In genomic region chr4:160848901-160849735, GRCh38 we compare ENCODE assay signal across 12 cellular contexts.
DNase-seq lines count a peak whose midpoint lies in the region; FAIRE-seq and TF ChIP-seq lines count a peak whose summit lies in the region.
"Had no signal": no experiment of that assay in that cellular context is flagged by ENCODE, and none has a peak within 500 bp of the region (broad histone marks: within the 10 kb centered on the region; RNA-seq: fewer than 3 reads in every experiment).

No MANE protein-coding gene starts in this region.

- DNase-seq in DMS53 treated with DMSO at 0.1 percent for 48 hours (lab: John Stamatoyannopoulos, UW; ENCODE audit: unreplicated experiment), result peak; percentile 27
- DNase-seq in NCI-H460 (ENCODE audit: extremely low read depth, low read depth), result peak; percentile 21
- no peak for DNase-seq in H1 (ENCODE audit: low read depth in 1 of 2, low spot score in 2 of 2)
- DNase-seq in osteocyte (ENCODE audit: extremely low spot score, unreplicated experiment), result no peak
- DNase-seq in NCI-H2081 (lab: John Stamatoyannopoulos, UW), result no peak
- no peak for DNase-seq in suprapubic skin (ENCODE audit: low spot score in 2 of 2)
- DNase-seq in activated CD8-positive, alpha-beta memory T cell treated with anti-CD3 and anti-CD28 coated beads for 24 hours, result no peak
- DNase-seq in head of caudate nucleus, result no peak
- DNase-seq: colonic mucosa, foreskin fibroblast, immature natural killer cell had no signal

- no peak overlapping the region for H3K4me3 ChIP-seq in H1 (ENCODE audit: extremely low read depth in 1 of 4, insufficient read depth in 2 of 4, low read depth in 3 of 4, low read length in 4 of 4)
- H3K4me3 ChIP-seq in suprapubic skin, result no peak overlapping the region
- H3K4me3 ChIP-seq: colonic mucosa had no signal

- no peak overlapping the region for H2BK5ac ChIP-seq in H1 (ENCODE audit: low read depth, low read length)

- H4K91ac ChIP-seq in H1 (replicated peaks; ENCODE audit: insufficient read length, low read length), result no peak overlapping the region

- H2AK5ac ChIP-seq in H1 (ENCODE audit: low read depth, low read length), result no peak overlapping the region

- H3K4me3 Mint-ChIP-seq in osteocyte (ENCODE audit: unreplicated experiment), result peak overlapping the region; percentile 54
- H3K4me3 Mint-ChIP-seq: activated naive CD4-positive, alpha-beta T cell treated with anti-CD3 and anti-CD28 coated beads, Interleukin-2, amount 50 U/mL, for 24 hours; immature natural killer cell had no signal

- H3K79me1 ChIP-seq in H1 (ENCODE audit: low read depth, low read length), result no peaks in the 10 kb centered on the region

- no peaks in the 10 kb centered on the region for H3K36me3 Mint-ChIP-seq in osteocyte (ENCODE audit: unreplicated experiment)
- H3K36me3 Mint-ChIP-seq: activated naive CD4-positive, alpha-beta T cell treated with anti-CD3 and anti-CD28 coated beads, Interleukin-2, amount 50 U/mL, for 24 hours; immature natural killer cell had no signal

- H2BK120ac ChIP-seq in H1 (replicated peaks; ENCODE audit: low read depth, low read length), result no peak overlapping the region

- H3K27ac Mint-ChIP-seq in osteocyte (ENCODE audit: unreplicated experiment), result peak overlapping the region; percentile 72
- H3K27ac Mint-ChIP-seq: activated naive CD4-positive, alpha-beta T cell treated with anti-CD3 and anti-CD28 coated beads, Interleukin-2, amount 50 U/mL, for 24 hours; immature natural killer cell had no signal

- no peak overlapping the region for H4K8ac ChIP-seq in H1 (ENCODE audit: extremely low read depth, insufficient read depth, low read length)

- 92% methylated on average over 8 of the region's 8 CpGs; no CpG with 5 or more reads in 1 of the 2 experiments for WGBS in H1 (ENCODE audit: extremely low coverage in 1 of 2, insufficient coverage in 1 of 2, insufficient read length in 1 of 2, insufficient replicate concordance in 2 of 2, low coverage in 1 of 2, low lambda C conversion rate in 2 of 2, missing lambda C conversion rate in 1 of 2), 2 experiments
- WGBS in suprapubic skin, result 75% methylated on average over 8 of the region's 8 CpGs

- TF ChIP-seq EP300 in H1 (IDR thresholded peaks at IDR 0.05; ENCODE audit: borderline replicate concordance in 1 of 2, low read depth in 2 of 2, low read length in 2 of 2) (no peak), suprapubic skin (IDR thresholded peaks at IDR 0.05) (no peak)

- H3K9me3 ChIP-seq in H1 (ENCODE audit: insufficient read depth in 2 of 2, low read depth in 1 of 2, low read length in 1 of 2), result no peaks in the 10 kb centered on the region
- H3K9me3 ChIP-seq in suprapubic skin, result no peaks in the 10 kb centered on the region
- H3K9me3 ChIP-seq: colonic mucosa had no signal

- TF ChIP-seq POLR2A in H1 (IDR thresholded peaks at IDR 0.05; ENCODE audit: control extremely low read depth in 1 of 2, low read depth in 2 of 2, low read length in 2 of 2) (no peak), suprapubic skin (IDR thresholded peaks at IDR 0.05) (no peak)

- H3K4me1 Mint-ChIP-seq in osteocyte (ENCODE audit: unreplicated experiment), result peaks cover 19% of the 10 kb centered on the region
- H3K4me1 Mint-ChIP-seq: activated naive CD4-positive, alpha-beta T cell treated with anti-CD3 and anti-CD28 coated beads, Interleukin-2, amount 50 U/mL, for 24 hours; immature natural killer cell had no signal

- no peak overlapping the region for H2BK12ac ChIP-seq in H1 (ENCODE audit: low read depth, low read length)

- H4K20me1 ChIP-seq in H1 (replicated peaks in 1 of 2; ENCODE audit: control insufficient read depth in 1 of 2, insufficient read depth in 2 of 2, low read length in 2 of 2), result no peaks in the 10 kb centered on the region

- H3K4me2 ChIP-seq in H1 (ENCODE audit: insufficient read depth in 1 of 2, low read depth in 2 of 2, low read length in 2 of 2), result no peak overlapping the region

- H3K14ac ChIP-seq in H1 (ENCODE audit: insufficient read length), result no peak overlapping the region

- H3K36me3 ChIP-seq in H1 (ENCODE audit: control insufficient read depth in 2 of 4, insufficient read depth in 4 of 4, low read length in 3 of 4) (no peaks in the 10 kb centered on the region), suprapubic skin (no peaks in the 10 kb centered on the region)
- H3K36me3 ChIP-seq: colonic mucosa had no signal

- peak overlapping the region; percentile 40; the same call in 1 of the 2 replicates for H2AFZ ChIP-seq in H1 (ENCODE audit: low read length)

- H3K79me2 ChIP-seq in H1 (ENCODE audit: control insufficient read depth in 1 of 2, insufficient read depth in 2 of 2, low read length in 2 of 2), result no peaks in the 10 kb centered on the region

- no peak overlapping the region for H3K18ac ChIP-seq in H1 (ENCODE audit: extremely low read depth, low read length)

- intact Hi-C loops in head of caudate nucleus (cut with DNase I), result no loop called here

- no peak for FAIRE-seq in H1 (lab: Jason Lieb, UNC)

- no peak overlapping the region for H3K23ac ChIP-seq in H1 (ENCODE audit: insufficient read length)

- no peak for TF ChIP-seq RAD21 in H1 (IDR thresholded peaks at IDR 0.05 in 1 of 2, conservative IDR thresholded peaks at IDR 0.05 in 1 of 2; ENCODE audit: low read depth in 2 of 2, low read length in 2 of 2)

- H3K27ac ChIP-seq in H1 (ENCODE audit: low read depth, low read length), result no peak overlapping the region
- H3K27ac ChIP-seq in suprapubic skin, result no peak overlapping the region
- H3K27ac ChIP-seq: colonic mucosa had no signal

- no peaks in the 10 kb centered on the region for H3K9me3 Mint-ChIP-seq in osteocyte (ENCODE audit: unreplicated experiment)

- no peak overlapping the region for H2BK15ac ChIP-seq in H1 (ENCODE audit: low read length)

- H3K4ac ChIP-seq in H1 (replicated peaks; ENCODE audit: insufficient read length, low read depth, low read length), result no peak overlapping the region

- H3K27me3 ChIP-seq in H1 (replicated peaks in 1 of 4; ENCODE audit: control insufficient read depth in 3 of 4, extremely low read depth in 1 of 4, insufficient read depth in 3 of 4, low read length in 3 of 4), result no peaks in the 10 kb centered on the region
- H3K27me3 ChIP-seq in suprapubic skin, result no peaks in the 10 kb centered on the region
- H3K27me3 ChIP-seq: colonic mucosa had no signal

- H2BK20ac ChIP-seq in H1 (ENCODE audit: low read length), result no peak overlapping the region

- H3K56ac ChIP-seq in H1 (replicated peaks; ENCODE audit: insufficient read length, low read depth, low read length), result no peak overlapping the region

- H3K4me1 ChIP-seq in H1 (replicated peaks in 1 of 4; ENCODE audit: control insufficient read depth in 3 of 4, insufficient read depth in 4 of 4, low read length in 3 of 4) (no peaks in the 10 kb centered on the region), suprapubic skin (no peaks in the 10 kb centered on the region)
- H3K4me1 ChIP-seq: colonic mucosa had no signal

- POLR2A ChIA-PET in H1 (lab: Charles Lee; ENCODE audit: partially characterized antibody), result no interaction called here

- H4K5ac ChIP-seq in H1 (ENCODE audit: insufficient read length, low read depth, low read length), result no peak overlapping the region

- TF ChIP-seq CTCF in H1 (IDR thresholded peaks at IDR 0.05; ENCODE audit: control extremely low read depth in 1 of 3, insufficient read depth in 1 of 3, low read depth in 1 of 3, low read length in 3 of 3), result no peak
- TF ChIP-seq CTCF in osteocyte (IDR thresholded peaks at IDR 0.05), result no peak
- no peak for TF ChIP-seq CTCF in suprapubic skin (IDR thresholded peaks at IDR 0.05)

- H3K23me2 ChIP-seq in H1 (ENCODE audit: low read depth, low read length), result no peaks in the 10 kb centered on the region

- no peaks in the 10 kb centered on the region for H3K27me3 Mint-ChIP-seq in osteocyte (ENCODE audit: unreplicated experiment)
- H3K27me3 Mint-ChIP-seq: activated naive CD4-positive, alpha-beta T cell treated with anti-CD3 and anti-CD28 coated beads, Interleukin-2, amount 50 U/mL, for 24 hours had no signal

- no peak overlapping the region for H3K9ac ChIP-seq in H1 (replicated peaks in 1 of 4; ENCODE audit: extremely low read depth in 1 of 4, low read depth in 3 of 4, low read length in 3 of 4)

- CTCF ChIA-PET in H1 (lab: Charles Lee; ENCODE audit: partially characterized antibody), result interaction anchor here (0.7 kb wide), 1 partner anchor 570 kb away, joined by 3 read pairs; no protein-coding TSS in a partner anchor

TF ChIP-seq in H1, 55 proteins besides CTCF, POLR2A, EP300 and RAD21:
- TF ChIP-seq TEAD4 (IDR thresholded peaks at IDR 0.05; ENCODE audit: low read depth, low read length) (no peak), PHF8 (conservative IDR thresholded peaks at IDR 0.05; ENCODE audit: low read depth, low read length) (no peak), ZNF274 (IDR thresholded peaks at IDR 0.05; ENCODE audit: borderline replicate concordance, extremely low read depth, low read length) (no peak), CBX8 (IDR thresholded peaks at IDR 0.05; ENCODE audit: borderline replicate concordance, low read depth, low read length) (no peak), CHD1 (IDR thresholded peaks at IDR 0.05; ENCODE audit: low read depth, low read length) (no peak), RFX5 (IDR thresholded peaks at IDR 0.05; ENCODE audit: borderline replicate concordance, low read depth, low read length) (no peak), CREB1 (IDR thresholded peaks at IDR 0.05) (no peak)

Comparison
In these comparisons a context has a peak if more than half of its experiments do, and no peak if none do; other contexts are left out.
1. DNase-seq: peak in DMS53 treated with DMSO at 0.1 percent for 48 hours (single experiment) and NCI-H460 (single experiment); none in H1 (0 of 2), osteocyte (single experiment), NCI-H2081 (0 of 2), suprapubic skin (0 of 2), activated CD8-positive, alpha-beta memory T cell treated with anti-CD3 and anti-CD28 coated beads for 24 hours (single experiment) and head of caudate nucleus (0 of 42).